ENCODE assay signal across 26 cellular contexts in the genomic region with DNA sequence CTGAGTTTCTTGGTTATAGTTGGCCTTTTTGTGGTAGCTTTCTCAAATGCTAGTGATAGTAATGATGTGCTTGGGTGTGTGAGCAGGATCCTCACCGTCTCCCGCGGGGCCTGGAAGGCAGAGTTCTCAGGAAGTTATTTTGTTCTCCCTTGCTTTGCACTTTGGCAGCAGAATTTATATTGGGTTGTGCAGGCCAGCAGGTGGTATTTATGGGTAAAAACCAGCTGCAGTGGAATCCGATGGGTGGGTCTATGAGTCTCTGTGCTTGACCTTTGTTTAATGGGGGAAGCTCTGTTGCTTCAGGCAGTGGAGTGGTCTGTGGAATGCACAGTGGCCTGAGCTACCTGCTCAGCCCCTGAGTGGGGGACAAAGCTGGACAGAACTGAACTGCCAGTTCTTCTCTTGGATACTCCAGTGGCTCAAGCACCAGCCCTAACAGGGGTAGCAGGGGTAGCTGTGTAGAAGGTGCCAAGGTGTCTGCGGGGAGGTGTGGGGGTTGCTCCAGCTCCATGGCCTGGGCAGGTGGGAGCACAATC. TPM values are rescaled to one million over a fixed set of nuclear protein-coding genes. Genes with fewer than 3 reads are reported as not detected.
A peak's percentile ranks its signal among the peaks of the same experiment; 100 is the strongest.
DNase-seq lines count a peak whose midpoint lies in the region; ATAC-seq, FAIRE-seq and TF ChIP-seq lines count a peak whose summit lies in the region.
"Had no signal": no experiment of that assay in that cellular context is flagged by ENCODE, and none has a peak within 500 bp of the region (broad histone marks: within the 10 kb centered on the region; RNA-seq: fewer than 3 reads in every experiment).

No MANE protein-coding gene starts in this region.

- H3K23ac ChIP-seq in H9 (ENCODE audit: insufficient read length, low read depth, low read length), result no peak overlapping the region

- H3K4ac ChIP-seq in H9 (ENCODE audit: low read depth, low read length), result no peak overlapping the region

- H3K36me3 ChIP-seq in mucosa of descending colon (ENCODE audit: low read depth), result no peaks in the 10 kb centered on the region

- no peak overlapping the region for H3K18ac ChIP-seq in H9 (ENCODE audit: insufficient read length, low read depth, low read length)

- no peak overlapping the region for H2BK15ac ChIP-seq in H9 (ENCODE audit: low read depth, low read length)

- no peak overlapping the region for H2BK12ac ChIP-seq in H9 (ENCODE audit: insufficient read length, low read depth, low read length)

- peaks cover 35 to 46% of the 10 kb centered on the region in 2 experiments for H3K4me1 Mint-ChIP-seq in H9
- H3K4me1 Mint-ChIP-seq in chondrocyte (ENCODE audit: low read depth), result peaks cover 52% of the 10 kb centered on the region
- peaks cover 32% of the 10 kb centered on the region for H3K4me1 Mint-ChIP-seq in progenitor cell of endocrine pancreas (ENCODE audit: low read depth)
- peaks cover 39% of the 10 kb centered on the region for H3K4me1 Mint-ChIP-seq in stimulated activated memory B cell treated with anti-CD40 and anti-IgM and Interleukin-4, amounts not matched to agents 10 μg/mL and 1 μg/mL and 100 μg/mL, for 72 hours

- H3K27me3 Mint-ChIP-seq in H9 (ENCODE audit: low read depth), result no peaks in the 10 kb centered on the region
- H3K27me3 Mint-ChIP-seq in chondrocyte (ENCODE audit: low read depth), result no peaks in the 10 kb centered on the region
- no peaks in the 10 kb centered on the region for H3K27me3 Mint-ChIP-seq in progenitor cell of endocrine pancreas
- H3K27me3 Mint-ChIP-seq in stimulated activated memory B cell treated with anti-CD40 and anti-IgM and Interleukin-4, amounts not matched to agents 10 μg/mL and 1 μg/mL and 100 μg/mL, for 72 hours, result no peaks in the 10 kb centered on the region

- H3K79me2 ChIP-seq in H9 (ENCODE audit: insufficient read depth, low read length), result peaks cover 12% of the 10 kb centered on the region; the same call in 1 of the 2 replicates

- peak; percentile 69 for ATAC-seq in mucosa of descending colon
- no peak for ATAC-seq in stimulated activated memory B cell treated with anti-CD40 and anti-IgM and Interleukin-4, amounts not matched to agents 10 μg/mL and 1 μg/mL and 100 μg/mL, for 72 hours
- ATAC-seq: activated naive CD4-positive, alpha-beta T cell treated with anti-CD3 and anti-CD28 coated beads, Interleukin-2, amount 50 U/mL, for 72 hours had no signal

- H3K4me3 ChIP-seq in mucosa of descending colon, result no peak overlapping the region
- H3K4me3 ChIP-seq: left ventricle myocardium inferior, MG63, upper lobe of left lung had no signal

- H2BK5ac ChIP-seq in H9 (ENCODE audit: insufficient read length, low read length), result no peak overlapping the region

- H3K4me3 Mint-ChIP-seq in H9 (no peak overlapping the region), chondrocyte (ENCODE audit: unreplicated experiment) (no peak overlapping the region), progenitor cell of endocrine pancreas (ENCODE audit: low read depth) (no peak overlapping the region)
- H3K4me3 Mint-ChIP-seq in stimulated activated memory B cell treated with anti-CD40 and anti-IgM and Interleukin-4, amounts not matched to agents 10 μg/mL and 1 μg/mL and 100 μg/mL, for 72 hours, result no peak overlapping the region

- no peak overlapping the region for H4K8ac ChIP-seq in H9 (replicated peaks; ENCODE audit: insufficient read length, low read depth, low read length)

- no peaks in the 10 kb centered on the region for H3K23me2 ChIP-seq in H9 (ENCODE audit: insufficient read length, low read depth, low read length, poor library complexity, severe bottlenecking)

- H4K5ac ChIP-seq in H9 (ENCODE audit: insufficient read length, low read depth, low read length), result no peak overlapping the region

- no peak overlapping the region for H3K4me2 ChIP-seq in H9 (ENCODE audit: insufficient read depth, insufficient read length, low read length)

- H3K79me1 ChIP-seq in H9 (ENCODE audit: insufficient read depth, low read depth, low read length, poor library complexity, severe bottlenecking), result peaks cover 14% of the 10 kb centered on the region

- H3K9me3 Mint-ChIP-seq in H9 (no peaks in the 10 kb centered on the region), chondrocyte (ENCODE audit: low read depth) (peaks cover 7% of the 10 kb centered on the region), progenitor cell of endocrine pancreas (ENCODE audit: low read depth) (no peaks in the 10 kb centered on the region)
- H3K9me3 Mint-ChIP-seq in stimulated activated memory B cell treated with anti-CD40 and anti-IgM and Interleukin-4, amounts not matched to agents 10 μg/mL and 1 μg/mL and 100 μg/mL, for 72 hours, result peaks cover 12% of the 10 kb centered on the region

- no peak overlapping the region for H2BK120ac ChIP-seq in H9 (ENCODE audit: low read depth, low read length, poor library complexity, severe bottlenecking)

- intact Hi-C loops in mucosa of descending colon (cut with DNase I, micrococcal nuclease), result no loop called here

- H4K91ac ChIP-seq in H9 (ENCODE audit: insufficient read length, low read depth, low read length), result no peak overlapping the region

- H3K27ac Mint-ChIP-seq in H9, result peak overlapping the region; percentile 7 to 46 (median 26); a peak in 4 of 7 replicates
- peak overlapping the region; percentile 34 for H3K27ac Mint-ChIP-seq in chondrocyte (ENCODE audit: unreplicated experiment)
- peak overlapping the region; percentile 1 for H3K27ac Mint-ChIP-seq in progenitor cell of endocrine pancreas
- H3K27ac Mint-ChIP-seq in stimulated activated memory B cell treated with anti-CD40 and anti-IgM and Interleukin-4, amounts not matched to agents 10 μg/mL and 1 μg/mL and 100 μg/mL, for 72 hours, result no peak overlapping the region
- H3K27ac Mint-ChIP-seq: activated naive CD4-positive, alpha-beta T cell treated with anti-CD3 and anti-CD28 coated beads, Interleukin-2, amount 50 U/mL, for 72 hours; activated T-helper 2 cell treated with anti-CD3 and anti-CD28 coated beads, Interferon-gamma antibody, Interleukin-2, Interleukin-4, amounts not matched to agents 10 μg/mL and 5 μg/mL and 100 μg/mL, durations not matched to agents 14 hours and 24 hours and 36 hours had no signal

- no CpG with 5 or more reads among the region's 5 CpGs for WGBS in H9 (ENCODE audit: extremely low coverage, insufficient read length, low lambda C conversion rate)

- H3K4me1 ChIP-seq in H9 (ENCODE audit: insufficient read depth, low read length) (peaks cover 2% of the 10 kb centered on the region; the same call in 1 of the 2 replicates), mucosa of descending colon (ENCODE audit: low read depth) (no peaks in the 10 kb centered on the region)

- no peak overlapping the region for H2BK20ac ChIP-seq in H9 (ENCODE audit: low read depth, low read length, poor library complexity, severe bottlenecking)

- DNase-seq in H9 (no peak), chondrocyte (ENCODE audit: low spot score) (no peak), mucosa of descending colon (no peak), progenitor cell of endocrine pancreas (ENCODE audit: low spot score, unreplicated experiment) (no peak), GM19239 (ENCODE audit: insufficient read length, low spot score) (no peak), NCI-H510A (lab: John Stamatoyannopoulos, UW) (no peak)
- no peak for DNase-seq in activated CD4-positive, alpha-beta T cell treated with anti-CD3 and anti-CD28 coated beads, Interleukin-2, amount 50 U/mL, for 48 hours
- DNase-seq: activated CD8-positive, alpha-beta memory T cell treated with anti-CD3 and anti-CD28 coated beads, Interleukin-2, amount 50 U/mL, for 4 hours; aorta; cortex of kidney; hippocampal formation; KBM-7; left ventricle myocardium inferior; MG63; NCI-H1417 treated with DMSO at 0.1 percent for 48 hours; NCI-H774; SIG-M5; T1000; upper lobe of left lung; WERI-Rb-1 had no signal

- no peak overlapping the region for H3K56ac ChIP-seq in H9 (ENCODE audit: insufficient read length, low read depth, low read length)

- H3K36me3 Mint-ChIP-seq in H9 (ENCODE audit: insufficient read depth in 1 of 3, low read depth in 3 of 3) (peaks cover 30 to 39% (median 36%) of the 10 kb centered on the region in 3 experiments), chondrocyte (ENCODE audit: low read depth) (peaks cover 35% of the 10 kb centered on the region), progenitor cell of endocrine pancreas (ENCODE audit: insufficient read depth) (peaks cover 43% of the 10 kb centered on the region)
- H3K36me3 Mint-ChIP-seq in stimulated activated memory B cell treated with anti-CD40 and anti-IgM and Interleukin-4, amounts not matched to agents 10 μg/mL and 1 μg/mL and 100 μg/mL, for 72 hours, result peaks cover 89% of the 10 kb centered on the region

- H3K14ac ChIP-seq in H9 (ENCODE audit: insufficient read depth, low read length), result no peak overlapping the region

- no peak overlapping the region for H3K9ac ChIP-seq in H9 (ENCODE audit: extremely low read depth, insufficient read length, low read length)

- H4K20me1 ChIP-seq in H9 (ENCODE audit: control insufficient read depth, insufficient read depth, insufficient read length), result no peaks in the 10 kb centered on the region

- no peak for FAIRE-seq in GM19239 (lab: Jason Lieb, UNC)
- FAIRE-seq: endometrium, HTR-8/SVneo, RCC 7860 had no signal

- H3K27ac ChIP-seq in H9 (ENCODE audit: insufficient read length, low read depth, low read length), result no peak overlapping the region
- H3K27ac ChIP-seq: left ventricle myocardium inferior, WERI-Rb-1 had no signal

- TF ChIP-seq CTCF in H9 (conservative IDR thresholded peaks at IDR 0.05) (no peak), chondrocyte (IDR thresholded peaks at IDR 0.05) (no peak), mucosa of descending colon (IDR thresholded peaks at IDR 0.05) (no peak), progenitor cell of endocrine pancreas (IDR thresholded peaks at IDR 0.05; ENCODE audit: unreplicated experiment) (no peak)

- H2AK5ac ChIP-seq in H9 (ENCODE audit: insufficient read length, low read length), result no peak overlapping the region

- no peak overlapping the region for H3T11ph ChIP-seq in H9 (ENCODE audit: low read length)

- no peaks in the 10 kb centered on the region for H3K9me3 ChIP-seq in H9 (ENCODE audit: control insufficient read depth, low read depth, low read length)
- H3K9me3 ChIP-seq in mucosa of descending colon, result no peaks in the 10 kb centered on the region
- H3K9me3 ChIP-seq: MG63, upper lobe of left lung had no signal

- no peak overlapping the region for H2AFZ ChIP-seq in H9 (ENCODE audit: low read length)

- H3K27me3 ChIP-seq in H9 (ENCODE audit: insufficient read depth, low read length), result no peaks in the 10 kb centered on the region
- H3K27me3 ChIP-seq: MG63, upper lobe of left lung had no signal

RNA-seq across cellular contexts. Expression of a gene that starts 27.3 kb away (rescaled TPM):
- 62.9 and 66.7 TPM in 2 replicates for total RNA-seq in H9 (2021)
- 205 to 247 TPM (median 242 TPM) in 3 replicates for total RNA-seq in chondrocyte
- total RNA-seq in mucosa of descending colon, result 100 to 1,000 TPM in 2 of 3 donors, 10 to 100 TPM in 1; 97.7 to 112 (median 101) TPM
- 144 and 147 TPM in 2 replicates for total RNA-seq in progenitor cell of endocrine pancreas
